Comparison of ENCODE assay signal across 2 cellular contexts in genomic region chr16:81456523-81457325, GRCh38.
TF ChIP-seq lines count a peak whose summit lies in the region.

No MANE protein-coding gene starts in this region.

TF ChIP-seq in GM23338, 12 proteins besides CTCF, POLR2A, EP300 and RAD21:
- TF ChIP-seq CREB1 (CRISPR knock-in tag; IDR thresholded peaks at IDR 0.05; ENCODE audit: low read depth) (no peak), STAT1 (IDR thresholded peaks at IDR 0.05; ENCODE audit: unreplicated experiment) (no peak), ZNF462 (CRISPR knock-in tag; IDR thresholded peaks at IDR 0.05) (no peak), ZNF331 (CRISPR knock-in tag; IDR thresholded peaks at IDR 0.05; ENCODE audit: low read depth) (no peak), REST (IDR thresholded peaks at IDR 0.05; ENCODE audit: unreplicated experiment) (no peak), ZNF114 (CRISPR knock-in tag; IDR thresholded peaks at IDR 0.05) (no peak), ETS1 (IDR thresholded peaks at IDR 0.05) (no peak), JUNB (IDR thresholded peaks at IDR 0.05; ENCODE audit: unreplicated experiment) (no peak), NANOG (IDR thresholded peaks at IDR 0.05; ENCODE audit: borderline replicate concordance) (no peak), POLR2AphosphoS5 (IDR thresholded peaks at IDR 0.05; ENCODE audit: low read depth) (no peak), EZH2phosphoT487 (IDR thresholded peaks at IDR 0.05; ENCODE audit: unreplicated experiment) (no peak), EZH2 (IDR thresholded peaks at IDR 0.05; ENCODE audit: low read depth, unreplicated experiment) (no peak)

TF ChIP-seq in HepG2, 621 proteins besides CTCF, POLR2A, EP300 and RAD21 (continues in another document):
- peak; percentile 88 for TF ChIP-seq ZGPAT (CRISPR knock-in tag; IDR thresholded peaks at IDR 0.05)
- TF ChIP-seq ZNF318 (CRISPR knock-in tag; IDR thresholded peaks at IDR 0.05), result no peak
- 0 out of 2 replicates have a peak, but pooled peaks have one; percentile 64 for TF ChIP-seq RFXANK (CRISPR knock-in tag; IDR thresholded peaks at IDR 0.05)
- peak; percentile 89 for TF ChIP-seq TARDBP (CRISPR knock-in tag; IDR thresholded peaks at IDR 0.05)
- peak; percentile 5 for TF ChIP-seq TRAFD1 (CRISPR knock-in tag; IDR thresholded peaks at IDR 0.05; ENCODE audit: borderline replicate concordance)
- peak; percentile 83 for TF ChIP-seq AHDC1 (CRISPR knock-in tag; IDR thresholded peaks at IDR 0.05; ENCODE audit: borderline replicate concordance)
- TF ChIP-seq CENPBD1 (CRISPR knock-in tag; IDR thresholded peaks at IDR 0.05; ENCODE audit: borderline replicate concordance, low read depth), result no peak
- peak; percentile 76; the same call in 1 of the 2 replicates for TF ChIP-seq ZNF710 (CRISPR knock-in tag; IDR thresholded peaks at IDR 0.05; ENCODE audit: borderline replicate concordance)
- TF ChIP-seq THAP8 (CRISPR knock-in tag; IDR thresholded peaks at IDR 0.05; ENCODE audit: borderline replicate concordance), result no peak; the same call in 1 of the 2 replicates
- TF ChIP-seq ZNF337 (CRISPR knock-in tag; IDR thresholded peaks at IDR 0.05; ENCODE audit: borderline replicate concordance, low read depth), result no peak
- peak; percentile 93 for TF ChIP-seq KAT7 (CRISPR knock-in tag; IDR thresholded peaks at IDR 0.05; ENCODE audit: borderline replicate concordance)
- TF ChIP-seq NFYB (CRISPR knock-in tag; IDR thresholded peaks at IDR 0.05), result no peak
- no peak for TF ChIP-seq PRMT3 (CRISPR knock-in tag; IDR thresholded peaks at IDR 0.05; ENCODE audit: borderline replicate concordance, low read depth)
- TF ChIP-seq CREM (IDR thresholded peaks at IDR 0.05), result peak; percentile 82
- no peak for TF ChIP-seq CREM (CRISPR knock-in tag; IDR thresholded peaks at IDR 0.05)
- 0 out of 2 replicates have a peak, but pooled peaks have one; percentile 72 for TF ChIP-seq SIX1 (CRISPR knock-in tag; IDR thresholded peaks at IDR 0.05; ENCODE audit: borderline replicate concordance)
- TF ChIP-seq ARHGAP35 (CRISPR knock-in tag; IDR thresholded peaks at IDR 0.05; ENCODE audit: borderline replicate concordance), result no peak; the same call in 1 of the 2 replicates
- peak; percentile 15; the same call in 1 of the 2 replicates for TF ChIP-seq ZNF703 (CRISPR knock-in tag; IDR thresholded peaks at IDR 0.05; ENCODE audit: borderline replicate concordance)
- 0 out of 2 replicates have a peak, but pooled peaks have one; percentile 86 for TF ChIP-seq ZFP36L1 (CRISPR knock-in tag; IDR thresholded peaks at IDR 0.05)
- TF ChIP-seq ZFP36L2 (CRISPR knock-in tag; IDR thresholded peaks at IDR 0.05), result no peak
- no peak for TF ChIP-seq ZNF33A (CRISPR knock-in tag; IDR thresholded peaks at IDR 0.05; ENCODE audit: borderline replicate concordance)
- TF ChIP-seq FOXJ3 (CRISPR knock-in tag; IDR thresholded peaks at IDR 0.05; ENCODE audit: borderline replicate concordance), result no peak
- no peak for TF ChIP-seq CBX1 (IDR thresholded peaks at IDR 0.05; ENCODE audit: low read depth)
- no peak for TF ChIP-seq CENPT (CRISPR knock-in tag; IDR thresholded peaks at IDR 0.05; ENCODE audit: low read depth)
- TF ChIP-seq XRCC5 (optimal IDR thresholded peaks at IDR 0.05; ENCODE audit: low read length), result no peak
- peak; percentile 27; the same call in 1 of the 2 replicates for TF ChIP-seq PHF8 (CRISPR knock-in tag; IDR thresholded peaks at IDR 0.05)
